In genomic region chr18:2538236-2538635, GRCh38 we compare ENCODE assay signal across 26 cellular contexts. TPM values are rescaled to one million over a fixed set of nuclear protein-coding genes. Genes with fewer than 3 reads are reported as not detected.
DNase-seq lines count a peak whose midpoint lies in the region; ATAC-seq, FAIRE-seq and TF ChIP-seq lines count a peak whose summit lies in the region.
"Had no signal": no experiment of that assay in that cellular context is flagged by ENCODE, and none has a peak within 500 bp of the region (broad histone marks: within the 10 kb centered on the region; RNA-seq: fewer than 3 reads in every experiment).

No MANE protein-coding gene starts in this region.

- no peak overlapping the region for H3K4me3 ChIP-seq in testis
- H3K4me3 ChIP-seq: dorsolateral prefrontal cortex, mucosa of descending colon, pancreas, right atrium auricular region had no signal

- no peak for TF ChIP-seq POLR2A in H54 (IDR thresholded peaks at IDR 0.05; ENCODE audit: low read depth, low read length)
- TF ChIP-seq POLR2A in testis (IDR thresholded peaks at IDR 0.05): no peak

- intact Hi-C loops in testis (cut with DNase I; ENCODE audit: low total_unique reads): no loop called here

- no peaks in the 10 kb centered on the region for H3K4me1 ChIP-seq in testis
- H3K4me1 ChIP-seq: pancreas, right atrium auricular region had no signal

- H3K27ac ChIP-seq in testis: no peak overlapping the region
- H3K27ac ChIP-seq: dorsolateral prefrontal cortex, HL-60, pancreas, right atrium auricular region, WERI-Rb-1 had no signal

- 69 to 80% methylated on average over 1 of the region's 1 CpG for WGBS in testis, 2 donors

- no peaks in the 10 kb centered on the region for H3K27me3 ChIP-seq in testis
- H3K27me3 ChIP-seq: dorsolateral prefrontal cortex, pancreas, right atrium auricular region had no signal

- H3K36me3 ChIP-seq in testis (ENCODE audit: low read depth, missing control alignments): no peaks in the 10 kb centered on the region
- H3K36me3 ChIP-seq: pancreas, WERI-Rb-1 had no signal

- ATAC-seq in GM18909 (IDR thresholded peaks at IDR 0.05; ENCODE audit: poor library complexity, unreplicated experiment) (no peak), GM19395 (IDR thresholded peaks at IDR 0.05; ENCODE audit: unreplicated experiment) (no peak), GM21423 (IDR thresholded peaks at IDR 0.05; ENCODE audit: unreplicated experiment) (no peak)
- ATAC-seq: activated naive CD8-positive, alpha-beta T cell treated with anti-CD3 and anti-CD28 coated beads, Interleukin-2, amount 50 U/mL, for 24 hours; mucosa of descending colon; pancreas; stimulated activated memory B cell treated with anti-CD40 and anti-IgM and Interleukin-4, amounts not matched to agents 10 μg/mL and 1 μg/mL and 100 μg/mL, for 72 hours had no signal

- no peaks in the 10 kb centered on the region for H3K9me3 ChIP-seq in testis
- H3K9me3 ChIP-seq: mucosa of descending colon, pancreas, right atrium auricular region had no signal

- peak; percentile 57 for FAIRE-seq in H54 (lab: Jason Lieb, UNC)
- FAIRE-seq: keratinocyte had no signal

- TF ChIP-seq CTCF in testis (IDR thresholded peaks at IDR 0.05): no peak

- DNase-seq in H54 (ENCODE audit: insufficient read length, low spot score) (no peak), SK-MEL-5 (ENCODE audit: low read depth, low spot score) (peak; percentile 21), iris pigment epithelial cell (ENCODE audit: low read depth) (peak; percentile 66), testis (peak; percentile 35), SHP77 (lab: John Stamatoyannopoulos, UW) (no peak)
- DNase-seq: activated CD4-positive, alpha-beta T cell treated with anti-CD3 and anti-CD28 coated beads, Interleukin-2, amount 10 ng/mL, durations not matched to agents 24 days and 14 days; activated naive CD8-positive, alpha-beta T cell treated with anti-CD3 and anti-CD28 coated beads, Interleukin-2, amount 50 U/mL, for 24 hours; activated T-cell treated with anti-CD3 and anti-CD28 coated beads, Interleukin-2, amount 50 U/mL, for 48 hours; Calu3; dorsolateral prefrontal cortex; GOT3; Karpas-422; mucosa of descending colon; MV-4-11; NCI-H2227 treated with DMSO at 0.1 percent for 48 hours; pancreas; stimulated activated CD4-positive, alpha-beta T cell treated with anti-CD3 and anti-CD28 coated beads, Interleukin-4, amount 100 ng/mL, for 24 hours; WERI-Rb-1 had no signal

- in situ Hi-C loops in SK-MEL-5 (cut with HindIII; ENCODE audit: low pct_unique_long_range_greater_than_20kb, low sequenced_read_pairs): no loop called here

RNA-seq across cellular contexts. Expression of gene METTL4, which starts 33.1 kb away (rescaled TPM):
- 5.3 and 7.4 TPM in 2 replicates for total RNA-seq in SK-MEL-5 (2014; rRNA removed; shearing (Covaris generic))
- 9.2 and 12.7 TPM in 2 replicates for polyA plus RNA-seq in SK-MEL-5 (2015; cell fraction: cytosol; rRNA removed)
- 20.4 and 31.1 TPM in 2 replicates for polyA plus RNA-seq in SK-MEL-5 (2015; cell fraction: nucleus; rRNA removed)
- total RNA-seq in testis: 10 to 100 TPM; 11.3 to 12.6 TPM
- 12.4 TPM for polyA plus RNA-seq in testis (ENCODE audit: insufficient read depth, low read depth, low replicate concordance)

RNA-seq across cellular contexts. Expression of gene NDC80, which starts 33.1 kb away (rescaled TPM):
- 27.7 and 28.5 TPM in 2 replicates for total RNA-seq in SK-MEL-5 (2014; rRNA removed; shearing (Covaris generic))
- 17.4 and 25.2 TPM in 2 replicates for polyA plus RNA-seq in SK-MEL-5 (2015; cell fraction: cytosol; rRNA removed)
- 31.4 and 41.0 TPM in 2 replicates for polyA plus RNA-seq in SK-MEL-5 (2015; cell fraction: nucleus; rRNA removed)
- 10 to 100 TPM in 1 of 2 donors, 1 to 10 TPM in 1; 8.4 to 15.4 TPM for total RNA-seq in testis
- polyA plus RNA-seq in testis (ENCODE audit: insufficient read depth, low read depth, low replicate concordance): 12.9 TPM
- polyA plus RNA-seq: CD14-positive monocyte had no signal

Comparison
In these comparisons a context has a peak if more than half of its experiments do, and no peak if none do; other contexts are left out.
1. DNase-seq: peak in SK-MEL-5 (single experiment), iris pigment epithelial cell (single experiment) and testis (single experiment); none in H54 (single experiment) and SHP77 (0 of 2).